23 cellular contexts compared by ENCODE assay signal in the genomic region with DNA sequence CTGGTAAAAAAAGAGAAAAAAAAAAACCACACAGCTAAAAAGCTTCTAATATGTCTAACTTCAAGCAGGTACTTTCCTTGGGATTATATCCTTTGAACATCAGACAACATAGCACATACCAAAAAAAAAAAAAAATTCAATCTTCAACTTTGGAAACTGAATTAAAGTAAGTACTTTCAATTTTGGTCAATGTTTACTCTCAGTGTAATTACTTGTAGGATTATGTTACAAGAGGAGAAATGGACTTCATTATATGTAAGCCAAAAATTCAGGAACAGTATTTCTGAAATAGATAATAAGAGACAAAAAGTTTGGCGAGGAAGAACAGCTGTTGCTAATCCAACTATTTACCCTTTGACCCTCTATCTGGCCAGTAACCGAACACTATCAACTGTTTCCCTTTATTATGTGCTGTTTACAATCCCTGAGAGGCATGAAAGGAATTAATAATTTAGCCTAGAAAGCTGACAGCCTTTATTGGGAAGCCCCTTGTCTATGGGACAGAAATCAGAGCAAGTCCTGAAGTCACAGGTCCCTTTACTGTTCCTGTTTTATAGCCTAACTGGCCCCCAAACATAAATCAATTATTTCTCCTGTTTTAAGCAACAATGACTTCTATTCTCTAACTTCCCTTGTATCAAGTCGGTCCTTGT. TPM values are rescaled to one million over a fixed set of nuclear protein-coding genes. Genes with fewer than 3 reads are reported as not detected.
DNase-seq lines count a peak whose midpoint lies in the region; ATAC-seq, FAIRE-seq and TF ChIP-seq lines count a peak whose summit lies in the region.
"Had no signal": no experiment of that assay in that cellular context is flagged by ENCODE, and none has a peak within 500 bp of the region (broad histone marks: within the 10 kb centered on the region; RNA-seq: fewer than 3 reads in every experiment).

No MANE protein-coding gene starts in this region.

- in situ Hi-C loops in SK-MEL-5 (cut with HindIII; ENCODE audit: low pct_unique_long_range_greater_than_20kb, low sequenced_read_pairs) = no loop called here
- in situ Hi-C loops in HepG2 (cut with HindIII; ENCODE audit: extremely low pct_ligation_motif_present, low pct_unique_long_range_greater_than_20kb) = loop anchor here (5.0 kb wide), 1 partner anchor 33 kb away; no protein-coding TSS in a partner anchor

- H4K20me1 ChIP-seq in GM23338 (replicated peaks; ENCODE audit: insufficient read depth) (peaks cover 4% of the 10 kb centered on the region; the same call in 1 of the 2 replicates), HepG2 (ENCODE audit: insufficient read depth, low read length) (0 out of 2 replicates have a peak, but pooled peaks cover 3% of the 10 kb centered on the region)

- H3K4me3 ChIP-seq in GM23338 (no peak overlapping the region), HepG2 (replicated peaks in 1 of 3; ENCODE audit: insufficient read depth in 1 of 3, low read depth in 2 of 3, low read length in 3 of 3) (no peak overlapping the region), rectal smooth muscle tissue (ENCODE audit: low read length) (peak overlapping the region; percentile 15)
- H3K4me3 ChIP-seq: A549, upper lobe of left lung had no signal

- FAIRE-seq in HepG2 (lab: Jason Lieb, UNC) = no peak
- FAIRE-seq: A549, kidney had no signal

- H3K4me1 ChIP-seq in GM23338 (ENCODE audit: insufficient read depth) = peaks cover 9% of the 10 kb centered on the region
- H3K4me1 ChIP-seq in HepG2 (ENCODE audit: insufficient read depth, low read length) = peaks cover 67% of the 10 kb centered on the region
- H3K4me1 ChIP-seq in rectal smooth muscle tissue (ENCODE audit: control insufficient read depth, insufficient read depth, low read length) = no peaks in the 10 kb centered on the region

- DNase-seq in GM23338 (ENCODE audit: low spot score) (no peak), SK-MEL-5 (ENCODE audit: low read depth, low spot score) (peak; percentile 4), HepG2 (ENCODE audit: low spot score) (no peak), NCI-H748 treated with DMSO at 0.1 percent for 48 hours (lab: John Stamatoyannopoulos, UW) (no peak), COR-L47 (lab: John Stamatoyannopoulos, UW) (no peak), epidermal melanocyte (ENCODE audit: insufficient read length, low spot score) (no peak)
- DNase-seq in activated naive CD4-positive, alpha-beta T cell treated with anti-CD3 and anti-CD28 coated beads, Interleukin-2, amount 50 U/mL, for 72 hours (ENCODE audit: low spot score in 2 of 2) = no peak
- DNase-seq: activated CD4-positive, alpha-beta T cell treated with anti-CD3 and anti-CD28 coated beads for 4 hours; activated naive CD4-positive, alpha-beta T cell; activated T-cell treated with anti-CD3 and anti-CD28 coated beads, Interleukin-2, amount 50 U/mL, for 48 hours; amygdala; glutamatergic neuron; kidney; mammary epithelial cell; MV-4-11; occipital lobe; upper lobe of left lung had no signal

- 39% methylated on average over 3 of the region's 3 CpGs for WGBS in HepG2 (ENCODE audit: low lambda C conversion rate)

- intact Hi-C loops in HepG2 (cut with micrococcal nuclease; ENCODE audit: unreplicated experiment) = no loop called here

- ATAC-seq in GM23338 (no peak), HepG2 (no peak; the same call in 2 of the 3 replicates)
- ATAC-seq in activated naive CD4-positive, alpha-beta T cell treated with anti-CD3 and anti-CD28 coated beads, Interleukin-2, amount 50 U/mL, for 72 hours = no peak
- ATAC-seq: A549 had no signal

- H3K79me2 ChIP-seq in GM23338 (replicated peaks; ENCODE audit: insufficient read depth) (0 out of 2 replicates have a peak, but pooled peaks cover 14% of the 10 kb centered on the region), HepG2 (ENCODE audit: insufficient read depth, low read length) (peaks cover 6% of the 10 kb centered on the region)

- H3K36me3 Mint-ChIP-seq in GM23338 (ENCODE audit: low read depth) = peaks cover 7% of the 10 kb centered on the region; the same call in 2 of the 3 replicates
- no peaks in the 10 kb centered on the region for H3K36me3 Mint-ChIP-seq in activated naive CD4-positive, alpha-beta T cell treated with anti-CD3 and anti-CD28 coated beads, Interleukin-2, amount 50 U/mL, for 72 hours

- no peak overlapping the region for H3K4me3 Mint-ChIP-seq in GM23338
- H3K4me3 Mint-ChIP-seq: dendritic cell treated with granulocyte-macrophage colony-stimulating factor and Interleukin-4, amounts not matched to agents 40 ng/mL and 50 ng/mL, for 4 days had no signal

- no peaks in the 10 kb centered on the region for H3K27me3 Mint-ChIP-seq in GM23338 (ENCODE audit: insufficient read depth, low read depth, poor library complexity)
- H3K27me3 Mint-ChIP-seq: dendritic cell treated with granulocyte-macrophage colony-stimulating factor and Interleukin-4, amounts not matched to agents 40 ng/mL and 50 ng/mL, for 4 days had no signal

- H3K4me1 Mint-ChIP-seq in GM23338 = peaks cover 38% of the 10 kb centered on the region

- no peaks in the 10 kb centered on the region for H3K9me3 Mint-ChIP-seq in GM23338
- no peaks in the 10 kb centered on the region for H3K9me3 Mint-ChIP-seq in activated naive CD4-positive, alpha-beta T cell treated with anti-CD3 and anti-CD28 coated beads, Interleukin-2, amount 50 U/mL, for 72 hours
- H3K9me3 Mint-ChIP-seq: dendritic cell treated with granulocyte-macrophage colony-stimulating factor and Interleukin-4, amounts not matched to agents 40 ng/mL and 50 ng/mL, for 4 days had no signal

- H3K27me3 ChIP-seq in GM23338 (ENCODE audit: insufficient read depth) = no peaks in the 10 kb centered on the region
- no peaks in the 10 kb centered on the region for H3K27me3 ChIP-seq in HepG2 (ENCODE audit: control insufficient read depth in 1 of 2, insufficient read depth in 2 of 2, low read length in 2 of 2)
- H3K27me3 ChIP-seq in rectal smooth muscle tissue (ENCODE audit: control insufficient read depth, insufficient read depth, low read length) = no peaks in the 10 kb centered on the region
- H3K27me3 ChIP-seq: upper lobe of left lung had no signal

- H3K9me3 ChIP-seq in HepG2 (ENCODE audit: low read length) = no peaks in the 10 kb centered on the region
- H3K9me3 ChIP-seq: A549, upper lobe of left lung had no signal

- POLR2A ChIA-PET in HepG2 (lab: Yijun Ruan, JAX) = interaction anchor here (2.3 kb wide), 1 partner anchor 9 kb away, joined by 11 read pairs; no protein-coding TSS in a partner anchor

- peak overlapping the region; percentile 24; the same call in 1 of the 2 replicates for H3K27ac ChIP-seq in GM23338 (ENCODE audit: low read depth)
- H3K27ac ChIP-seq in HepG2 (ENCODE audit: extremely low read length, insufficient read depth, low read length) = peak overlapping the region; percentile 21
- H3K27ac ChIP-seq in rectal smooth muscle tissue (ENCODE audit: low read depth, low read length) = no peak overlapping the region
- H3K27ac ChIP-seq: A549, KMS-11, upper lobe of left lung had no signal

- CTCF ChIA-PET in HepG2 (lab: Yijun Ruan, JAX; ENCODE audit: low intra/inter-chr PET ratio, low total read pairs) = no interaction called here

- H3K27ac Mint-ChIP-seq in GM23338 = no peak overlapping the region
- no peak overlapping the region for H3K27ac Mint-ChIP-seq in activated naive CD4-positive, alpha-beta T cell treated with anti-CD3 and anti-CD28 coated beads, Interleukin-2, amount 50 U/mL, for 72 hours
- H3K27ac Mint-ChIP-seq: dendritic cell treated with granulocyte-macrophage colony-stimulating factor and Interleukin-4, amounts not matched to agents 40 ng/mL and 50 ng/mL, for 4 days had no signal

- H3K36me3 ChIP-seq in GM23338 (ENCODE audit: insufficient read depth) (no peaks in the 10 kb centered on the region), HepG2 (replicated peaks in 1 of 2; ENCODE audit: control insufficient read depth in 1 of 2, insufficient read depth in 2 of 2, low read length in 2 of 2) (peaks cover 0 to 6% of the 10 kb centered on the region in 2 experiments; a peak in 3 of 5 replicates), rectal smooth muscle tissue (ENCODE audit: control insufficient read depth, insufficient read depth, low read length) (no peaks in the 10 kb centered on the region)
- H3K36me3 ChIP-seq: upper lobe of left lung had no signal

- no peak for TF ChIP-seq EP300 in HepG2 (IDR thresholded peaks at IDR 0.05; ENCODE audit: low read depth in 2 of 2, low read length in 2 of 2)
- TF ChIP-seq EP300 in HepG2 (CRISPR knock-in tag; IDR thresholded peaks at IDR 0.05; ENCODE audit: borderline replicate concordance) = no peak

- H3K4me2 ChIP-seq in GM23338 (no peak overlapping the region), HepG2 (ENCODE audit: low read depth, low read length) (peak overlapping the region; percentile 46)
- H3K4me2 ChIP-seq: A549, KMS-11 had no signal

- TF ChIP-seq CTCF in GM23338 (conservative IDR thresholded peaks at IDR 0.05; ENCODE audit: low read depth in 2 of 2) (no peak), HepG2 (CRISPR knock-in tag; IDR thresholded peaks at IDR 0.05) (no peak)

- TF ChIP-seq RAD21 in HepG2 (CRISPR knock-in tag; IDR thresholded peaks at IDR 0.05) = no peak

- no peak overlapping the region for H3K9ac ChIP-seq in HepG2 (ENCODE audit: insufficient read depth, low read depth, low read length)
- no peak overlapping the region for H3K9ac ChIP-seq in rectal smooth muscle tissue (ENCODE audit: low read length)
- H3K9ac ChIP-seq: KMS-11 had no signal

- H2AFZ ChIP-seq in GM23338 (no peak overlapping the region), HepG2 (ENCODE audit: low read length) (no peak overlapping the region)

- no peak for TF ChIP-seq POLR2A in HepG2 (IDR thresholded peaks at IDR 0.05; ENCODE audit: insufficient read depth in 1 of 2, low read depth in 2 of 2, low read length in 2 of 2)

- no peaks in the 10 kb centered on the region for H3K9me2 ChIP-seq in GM23338 (ENCODE audit: insufficient read depth)

- BruUV-seq in HepG2 (replicated peaks; lab: Mats Ljungman, UMichigan) = no TSS peak

- H3F3A ChIP-seq in GM23338 (replicated peaks; ENCODE audit: low read depth) = no peaks in the 10 kb centered on the region

RNA-seq across cellular contexts. Expression of a gene that starts 46.6 kb away (rescaled TPM):
- 125 and 139 TPM in 2 replicates for total RNA-seq in GM23338 (2014; rRNA removed; shearing (Covaris generic))
- 40.9 and 44.2 TPM in 2 replicates for polyA plus RNA-seq in GM23338 (2016; fragmentation: Nextera tagmentation; extraction: Ambion mirVana)
- total RNA-seq in SK-MEL-5 (2014; rRNA removed; shearing (Covaris generic)) = 7.8 and 8.0 TPM in 2 replicates
- polyA plus RNA-seq in SK-MEL-5 (2015; cell fraction: cytosol; rRNA removed) = 3.3 and 5.3 TPM in 2 replicates
- 15.2 and 16.2 TPM in 2 replicates for polyA plus RNA-seq in SK-MEL-5 (2015; cell fraction: nucleus; rRNA removed)
- 31.5 and 50.9 TPM in 2 replicates for total RNA-seq in HepG2 (2016; rRNA removed; fragmentation: Illumina TruSeq; extraction: Trizol)
- total RNA-seq in HepG2 (2016; cell fraction: cytosol; rRNA removed; fragmentation: Illumina TruSeq; extraction: Trizol; ENCODE audit: low read depth) = 10.7 and 12.1 TPM in 2 replicates
- total RNA-seq in HepG2 (2016; cell fraction: insoluble cytoplasmic fraction; rRNA removed; fragmentation: Illumina TruSeq; extraction: Trizol) = 28.3 and 52.2 TPM in 2 replicates
- 36.7 and 36.8 TPM in 2 replicates for total RNA-seq in HepG2 (2016; cell fraction: membrane; rRNA removed; fragmentation: Illumina TruSeq; extraction: Trizol)
- 24.3 and 28.3 TPM in 2 replicates for total RNA-seq in HepG2 (2016; cell fraction: nucleus; rRNA removed; fragmentation: Illumina TruSeq; extraction: Trizol)
- 19.7 and 28.1 TPM in 2 replicates for polyA plus RNA-seq in HepG2 (2011; rRNA removed)
- polyA plus RNA-seq in HepG2 (2011; cell fraction: cytosol; rRNA removed) = 15.0 and 17.4 TPM in 2 replicates
- polyA plus RNA-seq in HepG2 (2011; cell fraction: nucleus; rRNA removed) = 18.1 and 19.3 TPM in 2 replicates
- polyA plus RNA-seq in HepG2 (2012) = 12.1 and 12.8 TPM in 2 replicates
- polyA plus RNA-seq in HepG2 (2016; cell fraction: cytosol; fragmentation: Illumina TruSeq; extraction: Trizol; ENCODE audit: low read depth) = 4.2 and 4.9 TPM in 2 replicates
- 20.4 and 24.5 TPM in 2 replicates for polyA plus RNA-seq in HepG2 (2016; cell fraction: insoluble cytoplasmic fraction; fragmentation: Illumina TruSeq; extraction: Trizol; ENCODE audit: low read depth)
- 8.8 and 10.3 TPM in 2 replicates for polyA plus RNA-seq in HepG2 (2016; cell fraction: membrane; fragmentation: Illumina TruSeq; extraction: Trizol; ENCODE audit: low read depth)
- polyA plus RNA-seq in HepG2 (2016; cell fraction: nucleus; fragmentation: Illumina TruSeq; extraction: Trizol; ENCODE audit: insufficient read depth, low read depth) = 21.9 and 25.3 TPM in 2 replicates
- polyA minus RNA-seq in HepG2 (2011; rRNA and poly(A)+ RNA removed; ENCODE audit: low replicate concordance) = 13.7 and 123 TPM in 2 replicates
- polyA minus RNA-seq in HepG2 (2011; cell fraction: cytosol; rRNA and poly(A)+ RNA removed) = 35.0 and 40.7 TPM in 2 replicates
- polyA minus RNA-seq in HepG2 (2011; cell fraction: nucleus; rRNA and poly(A)+ RNA removed) = 26.1 and 27.2 TPM in 2 replicates
- total RNA-seq in activated naive CD4-positive, alpha-beta T cell treated with anti-CD3 and anti-CD28 coated beads, Interleukin-2, amount 50 U/mL, for 72 hours = under 1 TPM; 0.58 to 0.84 TPM

RNA-seq across cellular contexts. Expression of a gene that starts 52.4 kb away (rescaled TPM):
- 6.4 and 6.7 TPM in 2 replicates for total RNA-seq in GM23338 (2014; rRNA removed; shearing (Covaris generic))
- polyA plus RNA-seq in GM23338 (2016; fragmentation: Nextera tagmentation; extraction: Ambion mirVana) = 1.1 TPM in 2 replicates
- total RNA-seq in SK-MEL-5 (2014; rRNA removed; shearing (Covaris generic)) = 0.51 and 0.90 TPM in 2 replicates
- polyA plus RNA-seq in SK-MEL-5 (2015; cell fraction: cytosol; rRNA removed) = 2.1 and 3.2 TPM in 2 replicates
- polyA plus RNA-seq in SK-MEL-5 (2015; cell fraction: nucleus; rRNA removed) = 0.77 and 1.2 TPM in 2 replicates
- total RNA-seq in HepG2 (2016; rRNA removed; fragmentation: Illumina TruSeq; extraction: Trizol) = 0.02 TPM in 1 of 2 replicates, not detected in the other
- total RNA-seq in HepG2 (2016; cell fraction: cytosol; rRNA removed; fragmentation: Illumina TruSeq; extraction: Trizol; ENCODE audit: low read depth) = under 0.01 and 0.09 TPM in 2 replicates
- 0.02 TPM in 1 of 2 replicates, not detected in the other for total RNA-seq in HepG2 (2016; cell fraction: insoluble cytoplasmic fraction; rRNA removed; fragmentation: Illumina TruSeq; extraction: Trizol)
- total RNA-seq in HepG2 (2016; cell fraction: membrane; rRNA removed; fragmentation: Illumina TruSeq; extraction: Trizol) = 0.03 TPM in 2 replicates
- 0.06 and 0.09 TPM in 2 replicates for total RNA-seq in HepG2 (2016; cell fraction: nucleus; rRNA removed; fragmentation: Illumina TruSeq; extraction: Trizol)
- 0.01 and 0.04 TPM in 2 replicates for polyA plus RNA-seq in HepG2 (2011; rRNA removed)
- polyA plus RNA-seq in HepG2 (2011; cell fraction: cytosol; rRNA removed) = 0.03 and 0.04 TPM in 2 replicates
- 0.02 and 0.05 TPM in 2 replicates for polyA plus RNA-seq in HepG2 (2011; cell fraction: nucleus; rRNA removed)
- 0.01 TPM in 1 of 2 replicates, not detected in the other for polyA plus RNA-seq in HepG2 (2012)
- polyA plus RNA-seq in HepG2 (2016; cell fraction: cytosol; fragmentation: Illumina TruSeq; extraction: Trizol; ENCODE audit: low read depth) = not detected in 2 replicates
- polyA plus RNA-seq in HepG2 (2016; cell fraction: insoluble cytoplasmic fraction; fragmentation: Illumina TruSeq; extraction: Trizol; ENCODE audit: low read depth) = 0.03 TPM in 1 of 2 replicates, not detected in the other
- not detected in 2 replicates for polyA plus RNA-seq in HepG2 (2016; cell fraction: membrane; fragmentation: Illumina TruSeq; extraction: Trizol; ENCODE audit: low read depth)
- 0.07 TPM in 1 of 2 replicates, not detected in the other for polyA plus RNA-seq in HepG2 (2016; cell fraction: nucleus; fragmentation: Illumina TruSeq; extraction: Trizol; ENCODE audit: insufficient read depth, low read depth)
- polyA minus RNA-seq in HepG2 (2011; rRNA and poly(A)+ RNA removed; ENCODE audit: low replicate concordance) = 0.08 and 2.8 TPM in 2 replicates
- polyA minus RNA-seq in HepG2 (2011; cell fraction: cytosol; rRNA and poly(A)+ RNA removed) = 0.09 and 0.30 TPM in 2 replicates
- 0.12 and 0.26 TPM in 2 replicates for polyA minus RNA-seq in HepG2 (2011; cell fraction: nucleus; rRNA and poly(A)+ RNA removed)
- not detected for total RNA-seq in activated naive CD4-positive, alpha-beta T cell treated with anti-CD3 and anti-CD28 coated beads, Interleukin-2, amount 50 U/mL, for 72 hours
- total RNA-seq: HT-29; T-helper 2 cell treated with Interferon-gamma antibody and Interleukin-4, amounts not matched to agents 100 ng/mL and 5 ng/mL, for 36 hours had no signal
